Comparison of ENCODE assay signal across 1 cellular context in the genomic region with DNA sequence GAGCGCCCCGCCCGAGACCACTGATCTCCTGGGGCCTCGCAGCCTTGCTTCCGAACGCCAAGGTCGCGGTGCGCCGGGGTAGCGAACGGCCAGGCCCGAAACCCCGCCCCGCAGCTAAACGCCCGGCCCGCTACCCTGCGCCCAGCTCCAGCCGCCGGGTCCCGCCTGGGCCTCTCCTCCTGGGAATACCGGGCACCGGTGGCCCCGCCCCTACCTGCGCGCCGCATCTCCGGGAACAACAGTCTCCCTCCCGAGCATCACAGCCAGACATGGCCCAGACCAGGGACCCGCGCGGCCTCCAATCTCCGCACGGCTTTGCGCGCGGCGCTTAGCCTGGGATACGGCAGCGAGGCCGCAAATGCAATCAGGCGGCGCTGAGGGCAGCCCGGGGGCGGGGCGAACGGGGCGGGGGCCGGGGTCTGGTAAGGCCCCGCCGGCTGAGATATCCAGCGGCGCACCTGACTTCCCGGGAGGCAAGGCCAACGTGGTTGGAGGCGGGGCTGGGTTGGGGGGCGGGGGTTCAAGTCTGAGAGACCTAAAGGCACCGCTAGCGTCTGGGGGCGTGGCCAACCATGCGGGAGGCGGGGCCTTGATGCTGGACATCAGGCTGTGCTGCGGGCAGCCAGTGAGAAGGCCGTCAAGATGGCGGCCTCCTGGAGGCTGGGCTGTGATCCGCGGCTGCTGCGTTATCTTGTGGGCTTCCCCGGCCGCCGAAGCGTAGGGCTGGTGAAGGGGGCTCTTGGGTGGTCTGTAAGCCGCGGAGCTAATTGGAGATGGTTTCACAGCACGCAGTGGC.
TF ChIP-seq lines count a peak whose summit lies in the region.

A gene with protein sequence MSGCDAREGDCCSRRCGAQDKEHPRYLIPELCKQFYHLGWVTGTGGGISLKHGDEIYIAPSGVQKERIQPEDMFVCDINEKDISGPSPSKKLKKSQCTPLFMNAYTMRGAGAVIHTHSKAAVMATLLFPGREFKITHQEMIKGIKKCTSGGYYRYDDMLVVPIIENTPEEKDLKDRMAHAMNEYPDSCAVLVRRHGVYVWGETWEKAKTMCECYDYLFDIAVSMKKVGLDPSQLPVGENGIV (minus strand): TSS at position 366 of the 796 bp plus-strand sequence. CDS start 95 bp downstream, at position 271.
A gene (plus strand): TSS at position 605 of the 796 bp plus-strand sequence. CDS start 38 bp downstream, at position 643.

TF ChIP-seq in HCT116, 20 proteins besides CTCF, POLR2A, EP300 and RAD21 (continued from another document):
- TF ChIP-seq, protein P1, sequence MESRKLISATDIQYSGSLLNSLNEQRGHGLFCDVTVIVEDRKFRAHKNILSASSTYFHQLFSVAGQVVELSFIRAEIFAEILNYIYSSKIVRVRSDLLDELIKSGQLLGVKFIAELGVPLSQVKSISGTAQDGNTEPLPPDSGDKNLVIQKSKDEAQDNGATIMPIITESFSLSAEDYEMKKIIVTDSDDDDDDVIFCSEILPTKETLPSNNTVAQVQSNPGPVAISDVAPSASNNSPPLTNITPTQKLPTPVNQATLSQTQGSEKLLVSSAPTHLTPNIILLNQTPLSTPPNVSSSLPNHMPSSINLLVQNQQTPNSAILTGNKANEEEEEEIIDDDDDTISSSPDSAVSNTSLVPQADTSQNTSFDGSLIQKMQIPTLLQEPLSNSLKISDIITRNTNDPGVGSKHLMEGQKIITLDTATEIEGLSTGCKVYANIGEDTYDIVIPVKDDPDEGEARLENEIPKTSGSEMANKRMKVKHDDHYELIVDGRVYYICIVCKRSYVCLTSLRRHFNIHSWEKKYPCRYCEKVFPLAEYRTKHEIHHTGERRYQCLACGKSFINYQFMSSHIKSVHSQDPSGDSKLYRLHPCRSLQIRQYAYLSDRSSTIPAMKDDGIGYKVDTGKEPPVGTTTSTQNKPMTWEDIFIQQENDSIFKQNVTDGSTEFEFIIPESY (IDR thresholded peaks at IDR 0.05; ENCODE audit: extremely low read depth, insufficient replicate concordance, low read length) = peak; percentile 25
- TF ChIP-seq, protein P2, sequence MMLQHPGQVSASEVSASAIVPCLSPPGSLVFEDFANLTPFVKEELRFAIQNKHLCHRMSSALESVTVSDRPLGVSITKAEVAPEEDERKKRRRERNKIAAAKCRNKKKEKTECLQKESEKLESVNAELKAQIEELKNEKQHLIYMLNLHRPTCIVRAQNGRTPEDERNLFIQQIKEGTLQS (IDR thresholded peaks at IDR 0.05) = no peak
- TF ChIP-seq FOSL1 (IDR thresholded peaks at IDR 0.05; ENCODE audit: low read depth) = no peak
- TF ChIP-seq CEBPB (IDR thresholded peaks at IDR 0.05; ENCODE audit: low read depth) = no peak
- no peak for TF ChIP-seq ZNF274 (IDR thresholded peaks at IDR 0.05; ENCODE audit: low read depth, low read length)
- peak; percentile 75; the same call in 1 of the 2 replicates for TF ChIP-seq SIN3A (IDR thresholded peaks at IDR 0.05; ENCODE audit: low read depth)
- TF ChIP-seq EZH2phosphoT487 (IDR thresholded peaks at IDR 0.05; ENCODE audit: borderline replicate concordance) = no peak
- TF ChIP-seq EZH2 (IDR thresholded peaks at IDR 0.05) = no peak
- TF ChIP-seq, protein P3, sequence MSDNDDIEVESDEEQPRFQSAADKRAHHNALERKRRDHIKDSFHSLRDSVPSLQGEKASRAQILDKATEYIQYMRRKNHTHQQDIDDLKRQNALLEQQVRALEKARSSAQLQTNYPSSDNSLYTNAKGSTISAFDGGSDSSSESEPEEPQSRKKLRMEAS (IDR thresholded peaks at IDR 0.05) = no peak; the same call in 1 of the 2 replicates
- peak; percentile 97 for TF ChIP-seq YY1 (IDR thresholded peaks at IDR 0.05; ENCODE audit: extremely low read depth, insufficient replicate concordance, low read depth, low read length)
- TF ChIP-seq CBX3 (IDR thresholded peaks at IDR 0.05; ENCODE audit: low read depth) = no peak
